ENCODE assay signal across 10 cellular contexts in genomic region chr2:12856934-12857660, GRCh38.
DNase-seq lines count a peak whose midpoint lies in the region; ATAC-seq and TF ChIP-seq lines count a peak whose summit lies in the region.
"Had no signal": no experiment of that assay in that cellular context is flagged by ENCODE, and none has a peak within 500 bp of the region (broad histone marks: within the 10 kb centered on the region; RNA-seq: fewer than 3 reads in every experiment).

No MANE protein-coding gene starts in this region.

- H3K36me3 Mint-ChIP-seq in chondrocyte (ENCODE audit: low read depth): peaks cover 2% of the 10 kb centered on the region
- H3K36me3 Mint-ChIP-seq: activated naive CD4-positive, alpha-beta T cell treated with anti-CD3 and anti-CD28 coated beads, Interleukin-2, amount 50 U/mL, for 24 hours had no signal

- peak overlapping the region; percentile 20; the same call in 1 of the 2 replicates for H3K9ac ChIP-seq in DND-41 (ENCODE audit: low read depth, low read length)

- H3K4me3 ChIP-seq in DND-41 (ENCODE audit: low read depth in 1 of 2, low read length in 2 of 2): peak overlapping the region in 1 of 2 experiments; percentile 17; a peak in 1 of 4 replicates
- H3K4me3 ChIP-seq in lower lobe of right lung: no peak overlapping the region

- H2AFZ ChIP-seq in DND-41 (ENCODE audit: low read depth, low read length): peak overlapping the region; percentile 31; the same call in 1 of the 2 replicates

- no peaks in the 10 kb centered on the region for H3K79me2 ChIP-seq in DND-41 (ENCODE audit: insufficient read depth, low read length)

- H3K9me3 ChIP-seq in DND-41 (ENCODE audit: insufficient read depth, low read length, severe bottlenecking) (peaks cover 4% of the 10 kb centered on the region), lower lobe of right lung (no peaks in the 10 kb centered on the region)

- H3K27me3 ChIP-seq in DND-41 (ENCODE audit: insufficient read depth, low read length, poor library complexity) (no peaks in the 10 kb centered on the region), lower lobe of right lung (ENCODE audit: low read depth) (no peaks in the 10 kb centered on the region)

- ATAC-seq in DND-41 (ENCODE audit: insufficient read depth, low read depth) (peak; percentile 94), lower lobe of right lung (peak; percentile 42 to 50), GM19328 (IDR thresholded peaks at IDR 0.05; ENCODE audit: unreplicated experiment) (no peak)

- no peak overlapping the region for H3K4me3 Mint-ChIP-seq in chondrocyte (ENCODE audit: unreplicated experiment)

- H3K4me1 ChIP-seq in DND-41 (ENCODE audit: insufficient read depth, low read length) (peaks cover 50% of the 10 kb centered on the region), lower lobe of right lung (peaks cover 19% of the 10 kb centered on the region)

- H3K4me2 ChIP-seq in DND-41 (ENCODE audit: insufficient read depth, low read length): peak overlapping the region; percentile 49

- H4K20me1 ChIP-seq in DND-41 (ENCODE audit: insufficient read depth, low read length): no peaks in the 10 kb centered on the region

- H3K27ac Mint-ChIP-seq in chondrocyte (ENCODE audit: unreplicated experiment): no peak overlapping the region

- intact Hi-C loops in lower lobe of right lung (cut with DNase I): no loop called here

- no peaks in the 10 kb centered on the region for H3K36me3 ChIP-seq in DND-41 (ENCODE audit: insufficient read depth, low read length)
- H3K36me3 ChIP-seq in lower lobe of right lung: no peaks in the 10 kb centered on the region

- TF ChIP-seq CTCF in DND-41 (IDR thresholded peaks at IDR 0.05; ENCODE audit: borderline replicate concordance, extremely low read depth, low read length, poor library complexity, severe bottlenecking) (no peak), lower lobe of right lung (IDR thresholded peaks at IDR 0.05) (no peak), chondrocyte (IDR thresholded peaks at IDR 0.05) (no peak)

- peak overlapping the region; percentile 80 for H3K27ac ChIP-seq in DND-41 (ENCODE audit: low read length)
- no peak overlapping the region for H3K27ac ChIP-seq in lower lobe of right lung

- H3K27me3 Mint-ChIP-seq in chondrocyte (ENCODE audit: low read depth): no peaks in the 10 kb centered on the region

- H3K9me3 Mint-ChIP-seq in chondrocyte (ENCODE audit: low read depth): peaks cover 5% of the 10 kb centered on the region

- DNase-seq in DND-41: peak; percentile 74
- DNase-seq in M059J (ENCODE audit: low read depth): peak; percentile 91
- peak; percentile 26 for DNase-seq in activated CD8-positive, alpha-beta memory T cell treated with anti-CD3 and anti-CD28 coated beads, Interleukin-2, amount 50 U/mL, for 4 hours
- DNase-seq in lower lobe of right lung: no peak
- no peak for DNase-seq in DMS 273 (lab: John Stamatoyannopoulos, UW; ENCODE audit: unreplicated experiment)
- no peak for DNase-seq in chondrocyte (ENCODE audit: low spot score)
- DNase-seq in midbrain (lab: John Stamatoyannopoulos, UW): no peak
- DNase-seq: NCI-H1105 treated with DMSO at 0.1 percent for 48 hours had no signal

- H3K4me1 Mint-ChIP-seq in chondrocyte (ENCODE audit: low read depth): peaks cover 6% of the 10 kb centered on the region

Comparison
In these comparisons a context has a peak if more than half of its experiments do, and no peak if none do; other contexts are left out.
1. DNase-seq: peak in DND-41 (single experiment), M059J (single experiment) and activated CD8-positive, alpha-beta memory T cell treated with anti-CD3 and anti-CD28 coated beads, Interleukin-2, amount 50 U/mL, for 4 hours (single experiment); none in lower lobe of right lung (single experiment), DMS 273 (single experiment), chondrocyte (single experiment) and midbrain (single experiment).